In the genomic region with DNA sequence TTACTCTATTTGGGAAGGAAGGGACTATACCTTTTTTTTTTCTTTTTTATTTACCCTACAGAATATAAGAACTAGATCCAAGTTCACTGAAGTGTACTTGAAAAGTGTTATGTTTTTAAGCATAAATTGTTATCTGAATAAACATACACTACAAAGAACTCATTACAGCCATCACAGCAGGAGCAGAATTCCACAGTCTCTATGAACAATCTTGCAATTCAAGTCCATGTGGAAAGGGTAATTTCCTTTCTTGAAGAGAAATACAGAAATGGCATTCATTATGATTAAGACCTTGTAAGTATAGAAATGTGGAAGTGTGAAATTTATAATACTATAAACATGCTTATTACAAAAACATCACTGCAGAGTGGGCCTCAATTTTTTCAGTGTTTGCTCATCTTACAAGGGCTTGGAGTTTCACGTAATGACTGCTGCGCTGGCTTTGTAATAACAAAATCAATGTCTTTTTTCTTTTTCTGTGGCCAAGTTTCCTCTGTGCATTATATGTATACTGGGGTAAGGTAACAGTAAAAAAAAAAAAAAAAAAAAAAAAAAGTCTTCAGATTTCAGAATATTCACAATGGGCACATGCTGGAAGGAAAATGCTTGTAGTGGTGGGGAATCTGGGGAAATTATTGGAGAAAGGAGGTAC, we compare ENCODE assay signal across 12 cellular contexts.
DNase-seq lines count a peak whose midpoint lies in the region; ATAC-seq lines count a peak whose summit lies in the region.
"Had no signal": no experiment of that assay in that cellular context is flagged by ENCODE, and none has a peak within 500 bp of the region (broad histone marks: within the 10 kb centered on the region; RNA-seq: fewer than 3 reads in every experiment).

No MANE protein-coding gene starts in this region.

- H3K36me3 Mint-ChIP-seq in activated naive CD4-positive, alpha-beta T cell treated with anti-CD3 and anti-CD28 coated beads, Interleukin-2, amount 50 U/mL, for 24 hours = peaks cover 24% of the 10 kb centered on the region
- peaks cover 47% of the 10 kb centered on the region for H3K36me3 Mint-ChIP-seq in activated CD4-positive, alpha-beta memory T cell treated with anti-CD3 and anti-CD28 coated beads for 36 hours
- H3K36me3 Mint-ChIP-seq in activated naive CD8-positive, alpha-beta T cell treated with anti-CD3 and anti-CD28 coated beads, Interleukin-2, amount 50 U/mL, for 24 hours (ENCODE audit: low read depth) = peaks cover 28% of the 10 kb centered on the region

- peak overlapping the region; percentile 15 for H3K27ac Mint-ChIP-seq in activated naive CD4-positive, alpha-beta T cell treated with anti-CD3 and anti-CD28 coated beads, Interleukin-2, amount 50 U/mL, for 24 hours
- peak overlapping the region; percentile 77 for H3K27ac Mint-ChIP-seq in activated CD4-positive, alpha-beta memory T cell treated with anti-CD3 and anti-CD28 coated beads for 36 hours
- peak overlapping the region; percentile 74 for H3K27ac Mint-ChIP-seq in activated naive CD8-positive, alpha-beta T cell treated with anti-CD3 and anti-CD28 coated beads, Interleukin-2, amount 50 U/mL, for 24 hours

- H3K27me3 Mint-ChIP-seq in activated naive CD4-positive, alpha-beta T cell treated with anti-CD3 and anti-CD28 coated beads, Interleukin-2, amount 50 U/mL, for 24 hours = no peaks in the 10 kb centered on the region
- H3K27me3 Mint-ChIP-seq in activated CD4-positive, alpha-beta memory T cell treated with anti-CD3 and anti-CD28 coated beads for 36 hours = no peaks in the 10 kb centered on the region
- no peaks in the 10 kb centered on the region for H3K27me3 Mint-ChIP-seq in activated naive CD8-positive, alpha-beta T cell treated with anti-CD3 and anti-CD28 coated beads, Interleukin-2, amount 50 U/mL, for 24 hours

- intact Hi-C loops in activated CD4-positive, alpha-beta memory T cell treated with anti-CD3 and anti-CD28 coated beads for 36 hours (cut with micrococcal nuclease) = loop anchor here (5.0 to 10.0 kb wide), 4 partner anchors 42 to 550 kb away; partner anchors contain the start of genes GNAQ and VPS13A

- POLR2A ChIA-PET in activated CD4-positive, alpha-beta memory T cell treated with anti-CD3 and anti-CD28 coated beads for 36 hours (lab: Charles Lee) = no interaction called here

- peaks cover 37% of the 10 kb centered on the region for H3K4me1 Mint-ChIP-seq in activated naive CD4-positive, alpha-beta T cell treated with anti-CD3 and anti-CD28 coated beads, Interleukin-2, amount 50 U/mL, for 24 hours
- peaks cover 44% of the 10 kb centered on the region for H3K4me1 Mint-ChIP-seq in activated CD4-positive, alpha-beta memory T cell treated with anti-CD3 and anti-CD28 coated beads for 36 hours (ENCODE audit: low read depth)
- peaks cover 48% of the 10 kb centered on the region for H3K4me1 Mint-ChIP-seq in activated naive CD8-positive, alpha-beta T cell treated with anti-CD3 and anti-CD28 coated beads, Interleukin-2, amount 50 U/mL, for 24 hours

- no peak for DNase-seq in activated naive CD4-positive, alpha-beta T cell treated with Interleukin-2 at 50 U/mL for 16 hours
- no peak for DNase-seq in activated CD4-positive, alpha-beta memory T cell treated with anti-CD3 and anti-CD28 coated beads for 36 hours
- DNase-seq in activated naive CD8-positive, alpha-beta T cell treated with anti-CD3 and anti-CD28 coated beads, Interleukin-2, amount 50 U/mL, for 24 hours = no peak
- peak; percentile 40 for DNase-seq in smooth muscle cell of the brain vasculature (ENCODE audit: low read depth, low spot score)
- DNase-seq in NCI-H446 (lab: John Stamatoyannopoulos, UW) = no peak
- no peak for DNase-seq in globus pallidus (ENCODE audit: low spot score)
- DNase-seq: GOT3, NCI-H1436 treated with DMSO at 0.1 percent for 48 hours, NCI-H2081, PC-3 had no signal

- no peak overlapping the region for H3K4me3 Mint-ChIP-seq in activated naive CD4-positive, alpha-beta T cell treated with anti-CD3 and anti-CD28 coated beads, Interleukin-2, amount 50 U/mL, for 24 hours
- H3K4me3 Mint-ChIP-seq in activated CD4-positive, alpha-beta memory T cell treated with anti-CD3 and anti-CD28 coated beads for 36 hours = no peak overlapping the region
- no peak overlapping the region for H3K4me3 Mint-ChIP-seq in activated naive CD8-positive, alpha-beta T cell treated with anti-CD3 and anti-CD28 coated beads, Interleukin-2, amount 50 U/mL, for 24 hours

- no peaks in the 10 kb centered on the region for H3K9me3 Mint-ChIP-seq in activated naive CD4-positive, alpha-beta T cell treated with anti-CD3 and anti-CD28 coated beads, Interleukin-2, amount 50 U/mL, for 24 hours
- no peaks in the 10 kb centered on the region for H3K9me3 Mint-ChIP-seq in activated CD4-positive, alpha-beta memory T cell treated with anti-CD3 and anti-CD28 coated beads for 36 hours
- peaks cover 3% of the 10 kb centered on the region for H3K9me3 Mint-ChIP-seq in activated naive CD8-positive, alpha-beta T cell treated with anti-CD3 and anti-CD28 coated beads, Interleukin-2, amount 50 U/mL, for 24 hours

- CTCF ChIA-PET in activated CD4-positive, alpha-beta memory T cell treated with anti-CD3 and anti-CD28 coated beads for 36 hours (lab: Charles Lee) = interaction anchor here (0.6 kb wide), 1 partner anchor 27 kb away, joined by 3 read pairs; no protein-coding TSS in a partner anchor

- ATAC-seq in activated naive CD8-positive, alpha-beta T cell treated with anti-CD3 and anti-CD28 coated beads, Interleukin-2, amount 50 U/mL, for 24 hours = no peak
- no peak for ATAC-seq in HG03460 (IDR thresholded peaks at IDR 0.05; ENCODE audit: unreplicated experiment)
- ATAC-seq: PC-3 had no signal

Comparison
In these comparisons a context has a peak if more than half of its experiments do, and no peak if none do; other contexts are left out.
1. H3K27ac Mint-ChIP-seq: peak in every context shown above with its lines; median percentile 77 in activated CD4-positive, alpha-beta memory T cell treated with anti-CD3 and anti-CD28 coated beads for 36 hours; 74 in activated naive CD8-positive, alpha-beta T cell treated with anti-CD3 and anti-CD28 coated beads, Interleukin-2, amount 50 U/mL, for 24 hours; 15 in activated naive CD4-positive, alpha-beta T cell treated with anti-CD3 and anti-CD28 coated beads, Interleukin-2, amount 50 U/mL, for 24 hours.